Comparison of ENCODE assay signal across 1 cellular context in the genomic region with DNA sequence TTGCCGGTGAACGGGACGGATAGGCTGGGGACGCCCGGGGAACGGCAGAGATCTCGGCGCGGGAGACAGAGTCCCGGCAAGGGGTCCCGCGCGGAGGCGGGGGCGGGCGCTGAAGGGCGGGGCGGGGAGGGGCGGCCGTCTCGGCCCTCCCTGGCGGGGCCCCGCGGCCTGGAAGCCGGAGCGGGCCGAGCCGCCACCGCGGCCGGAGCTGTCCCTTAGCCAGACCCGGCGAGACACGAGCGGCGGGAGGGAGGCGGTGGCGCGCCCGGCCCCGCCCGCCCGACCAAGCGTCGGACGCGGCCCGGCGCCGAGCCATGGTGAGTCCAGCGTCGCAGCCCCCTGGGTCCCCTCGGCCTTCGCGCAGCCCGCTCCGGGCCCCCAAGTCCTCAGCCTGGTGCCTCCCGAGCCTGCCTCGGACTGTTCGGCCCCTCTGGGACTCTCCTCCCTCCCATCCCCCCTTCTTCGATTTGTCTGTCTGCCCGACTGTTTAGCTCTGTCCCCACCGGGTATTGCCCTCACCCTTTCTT.
A peak's percentile ranks its signal among the peaks of the same experiment; 100 is the strongest.
TF ChIP-seq lines count a peak whose summit lies in the region.

Gene ARHGEF40 (plus strand): TSS at position 222 of the 527 bp plus-strand sequence. CDS start 93 bp downstream, at position 315.

TF ChIP-seq in K562, 482 proteins besides CTCF, POLR2A, EP300 and RAD21 (continued from another document):
- TF ChIP-seq CHD7 (IDR thresholded peaks at IDR 0.05; ENCODE audit: low read depth, low read length): no peak
- no peak for TF ChIP-seq ZEB2 (IDR thresholded peaks at IDR 0.05)
- TF ChIP-seq ZBTB40 (IDR thresholded peaks at IDR 0.05): 0 out of 2 replicates have a peak, but pooled peaks have one; percentile 17
- no peak for TF ChIP-seq ZBTB40 (CRISPR knock-in tag; IDR thresholded peaks at IDR 0.05)
- peak; percentile 46; the same call in 1 of the 2 replicates for TF ChIP-seq PHF8 (IDR thresholded peaks at IDR 0.05; ENCODE audit: borderline replicate concordance, low read length)
- TF ChIP-seq, protein P1, sequence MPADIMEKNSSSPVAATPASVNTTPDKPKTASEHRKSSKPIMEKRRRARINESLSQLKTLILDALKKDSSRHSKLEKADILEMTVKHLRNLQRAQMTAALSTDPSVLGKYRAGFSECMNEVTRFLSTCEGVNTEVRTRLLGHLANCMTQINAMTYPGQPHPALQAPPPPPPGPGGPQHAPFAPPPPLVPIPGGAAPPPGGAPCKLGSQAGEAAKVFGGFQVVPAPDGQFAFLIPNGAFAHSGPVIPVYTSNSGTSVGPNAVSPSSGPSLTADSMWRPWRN (IDR thresholded peaks at IDR 0.05; ENCODE audit: low read depth): no peak
- TF ChIP-seq, protein P2, sequence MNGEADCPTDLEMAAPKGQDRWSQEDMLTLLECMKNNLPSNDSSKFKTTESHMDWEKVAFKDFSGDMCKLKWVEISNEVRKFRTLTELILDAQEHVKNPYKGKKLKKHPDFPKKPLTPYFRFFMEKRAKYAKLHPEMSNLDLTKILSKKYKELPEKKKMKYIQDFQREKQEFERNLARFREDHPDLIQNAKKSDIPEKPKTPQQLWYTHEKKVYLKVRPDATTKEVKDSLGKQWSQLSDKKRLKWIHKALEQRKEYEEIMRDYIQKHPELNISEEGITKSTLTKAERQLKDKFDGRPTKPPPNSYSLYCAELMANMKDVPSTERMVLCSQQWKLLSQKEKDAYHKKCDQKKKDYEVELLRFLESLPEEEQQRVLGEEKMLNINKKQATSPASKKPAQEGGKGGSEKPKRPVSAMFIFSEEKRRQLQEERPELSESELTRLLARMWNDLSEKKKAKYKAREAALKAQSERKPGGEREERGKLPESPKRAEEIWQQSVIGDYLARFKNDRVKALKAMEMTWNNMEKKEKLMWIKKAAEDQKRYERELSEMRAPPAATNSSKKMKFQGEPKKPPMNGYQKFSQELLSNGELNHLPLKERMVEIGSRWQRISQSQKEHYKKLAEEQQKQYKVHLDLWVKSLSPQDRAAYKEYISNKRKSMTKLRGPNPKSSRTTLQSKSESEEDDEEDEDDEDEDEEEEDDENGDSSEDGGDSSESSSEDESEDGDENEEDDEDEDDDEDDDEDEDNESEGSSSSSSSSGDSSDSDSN (IDR thresholded peaks at IDR 0.05; ENCODE audit: borderline replicate concordance in 1 of 2, low read depth in 2 of 2, low read length in 2 of 2): peak in 1 of 2 experiments; percentile 79; a peak in 1 of 4 replicates
